In genomic region chr3:173342679-173343078, GRCh38 we compare ENCODE assay signal across 6 cellular contexts. TPM values are rescaled to one million over a fixed set of nuclear protein-coding genes. Genes with fewer than 3 reads are reported as not detected.
"Had no signal": no experiment of that assay in that cellular context is flagged by ENCODE, and none has a peak within 500 bp of the region (broad histone marks: within the 10 kb centered on the region; RNA-seq: fewer than 3 reads in every experiment).

No MANE protein-coding gene starts in this region.

- H3K27ac ChIP-seq: HL-60 had no signal

- DNase-seq: IMR-90, KBM-7 had no signal

- H3K4me3 ChIP-seq: K562 had no signal

RNA-seq across cellular contexts. Expression of gene NLGN1, which starts 54.9 kb away (rescaled TPM):
- polyA plus RNA-seq: HepG2, IgD-negative memory B cell had no signal
